In genomic region chr6:44262467-44263356, GRCh38 we compare ENCODE assay signal across 8 cellular contexts. TPM values are rescaled to one million over a fixed set of nuclear protein-coding genes. Genes with fewer than 3 reads are reported as not detected.
DNase-seq lines count a peak whose midpoint lies in the region; ATAC-seq, FAIRE-seq and TF ChIP-seq lines count a peak whose summit lies in the region.

No MANE protein-coding gene starts in this region.

- H3K36me3 ChIP-seq in left ventricle myocardium inferior (peaks cover 9% of the 10 kb centered on the region), right atrium auricular region (no peaks in the 10 kb centered on the region), GM12878 (ENCODE audit: control insufficient read depth in 2 of 2, insufficient read depth in 2 of 2, low read length in 1 of 2) (peaks cover 13 to 21% of the 10 kb centered on the region in 2 experiments)

- peaks cover 40% of the 10 kb centered on the region for H3K4me1 ChIP-seq in left ventricle myocardium inferior
- H3K4me1 ChIP-seq in right atrium auricular region: peaks cover 0 to 32% of the 10 kb centered on the region in 2 donors
- H3K4me1 ChIP-seq in GM12878 (ENCODE audit: control insufficient read depth, insufficient read depth, low read length): peaks cover 69% of the 10 kb centered on the region

- no peak overlapping the region for H3K27ac ChIP-seq in left ventricle myocardium inferior (replicated peaks)
- no peak overlapping the region for H3K27ac ChIP-seq in right atrium auricular region
- peak overlapping the region; percentile 99 for H3K27ac ChIP-seq in GM12878 (ENCODE audit: control insufficient read depth, insufficient read depth)

- no TSS peak for BruUV-seq in GM12878 (replicated peaks; lab: Mats Ljungman, UMichigan)

- intact Hi-C loops in left ventricle myocardium inferior (cut with micrococcal nuclease) (no loop called here), GM12878 (cut with micrococcal nuclease; ENCODE audit: unreplicated experiment) (no loop called here)

- no peaks in the 10 kb centered on the region for H3K9me3 ChIP-seq in left ventricle myocardium inferior (replicated peaks)
- no peaks in the 10 kb centered on the region for H3K9me3 ChIP-seq in right atrium auricular region
- H3K9me3 ChIP-seq in GM12878 (replicated peaks; ENCODE audit: control insufficient read depth, insufficient read depth, low read length): no peaks in the 10 kb centered on the region

- peak overlapping the region; percentile 98 for H3K4me2 ChIP-seq in GM12878 (ENCODE audit: control insufficient read depth, insufficient read depth)

- no peaks in the 10 kb centered on the region for H3K36me3 Mint-ChIP-seq in mesothelial cell of epicardium

- peaks cover 7% of the 10 kb centered on the region for H3K27me3 Mint-ChIP-seq in mesothelial cell of epicardium (ENCODE audit: low read depth)

- POLR2A ChIA-PET in GM12878 (lab: Charles Lee): interaction anchor here (0.5 to 10.7 kb wide), 11 partner anchors 8 to 624 kb away, joined by 3 to 131 read pairs (median 5); partner anchors contain the start of genes HSP90AB1, MYMX, SLC29A1 and VEGFA

- H3K27ac Mint-ChIP-seq in mesothelial cell of epicardium: peak overlapping the region; percentile 39

- peaks cover 31% of the 10 kb centered on the region for H3K4me1 Mint-ChIP-seq in mesothelial cell of epicardium

- no peak for TF ChIP-seq POLR2A in GM12878 (IDR thresholded peaks at IDR 0.05; ENCODE audit: low read depth, low read length)

- TF ChIP-seq RAD21 in GM12878 (IDR thresholded peaks at IDR 0.05; ENCODE audit: insufficient read depth, low read depth, low read length): no peak

- H3K4me3 Mint-ChIP-seq in mesothelial cell of epicardium: peak overlapping the region; percentile 82

- no peak overlapping the region for H2AFZ ChIP-seq in GM12878 (ENCODE audit: control insufficient read depth, low read depth, low read length)

- H3K9me3 Mint-ChIP-seq in mesothelial cell of epicardium: no peaks in the 10 kb centered on the region

- SMC1A ChIA-PET in GM12878 (lab: Charles Lee; ENCODE audit: uncharacterized antibody, unreplicated experiment): interaction anchor here (0.7 to 2.2 kb wide), 8 partner anchors 9 to 167 kb away, joined by 3 to 18 read pairs (median 4); partner anchors contain the start of gene HSP90AB1

- no peaks in the 10 kb centered on the region for H4K20me1 ChIP-seq in GM12878 (ENCODE audit: control insufficient read depth, insufficient read depth)

- no peak for TF ChIP-seq CTCF in left ventricle myocardium inferior (IDR thresholded peaks at IDR 0.05; ENCODE audit: borderline replicate concordance)
- TF ChIP-seq CTCF in right atrium auricular region (IDR thresholded peaks at IDR 0.05): no peak
- no peak for TF ChIP-seq CTCF in GM12878 (IDR thresholded peaks at IDR 0.05 in 2 of 3, conservative IDR thresholded peaks at IDR 0.05 in 1 of 3; ENCODE audit: control insufficient read depth in 2 of 3, extremely low read depth in 1 of 3, insufficient read depth in 1 of 3, low read depth in 3 of 3, low read length in 3 of 3)
- TF ChIP-seq CTCF in mesothelial cell of epicardium (IDR thresholded peaks at IDR 0.05; ENCODE audit: unreplicated experiment): no peak

- H3K4me3 ChIP-seq in left ventricle myocardium inferior: peak overlapping the region; percentile 81
- peak overlapping the region in 1 of 2 donors; percentile 82 for H3K4me3 ChIP-seq in right atrium auricular region
- H3K4me3 ChIP-seq in GM12878: peak overlapping the region; percentile 98

- H3K79me2 ChIP-seq in GM12878 (ENCODE audit: control insufficient read depth, insufficient read depth, low read length): peaks cover 73% of the 10 kb centered on the region

- CTCF ChIA-PET in GM12878 (lab: Yijun Ruan, JAX): interaction anchor here (0.7 to 2.5 kb wide), 16 partner anchors 9 to 492 kb away, joined by 3 to 24 read pairs (median 5); partner anchors contain the start of genes HSP90AB1 and VEGFA

- H3K9ac ChIP-seq in GM12878 (ENCODE audit: control insufficient read depth, insufficient read depth, low read length): peak overlapping the region; percentile 90

- peak; percentile 1; the same call in 2 of the 3 replicates for ATAC-seq in GM12878

- RAD21 ChIA-PET in GM12878 (lab: Charles Lee; ENCODE audit: unreplicated experiment): interaction anchor here (0.6 to 2.2 kb wide), 8 partner anchors 9 to 184 kb away, joined by 3 to 12 read pairs (median 5); partner anchors contain the start of genes HSP90AB1 and SLC29A1

- H3K27me3 ChIP-seq in left ventricle myocardium inferior (ENCODE audit: low read depth): no peaks in the 10 kb centered on the region
- no peaks in the 10 kb centered on the region for H3K27me3 ChIP-seq in right atrium auricular region
- no peaks in the 10 kb centered on the region for H3K27me3 ChIP-seq in GM12878 (replicated peaks in 1 of 2; ENCODE audit: control insufficient read depth in 2 of 2, insufficient read depth in 2 of 2, low read length in 1 of 2)

- FAIRE-seq in GM12878 (lab: Jason Lieb, UNC): no peak

- 2% methylated on average over 7 of the region's 7 CpGs for WGBS in GM12878 (ENCODE audit: insufficient coverage, insufficient replicate concordance, low lambda C conversion rate, missing lambda C conversion rate)

- no peak for TF ChIP-seq EP300 in GM12878 (IDR thresholded peaks at IDR 0.05; ENCODE audit: borderline replicate concordance in 1 of 2, control insufficient read depth in 1 of 2, low read depth in 2 of 2, low read length in 2 of 2)

- in situ Hi-C loops in GM12878 (cut with MboI): no loop called here

- no peak for DNase-seq in left ventricle myocardium inferior
- DNase-seq in right atrium auricular region (ENCODE audit: low spot score): no peak
- DNase-seq in GM12878 (ENCODE audit: low read depth, low spot score): no peak
- no peak for DNase-seq in mesothelial cell of epicardium (ENCODE audit: low spot score in 2 of 2, unreplicated experiment in 2 of 2)
- no peak for DNase-seq in medulla oblongata (ENCODE audit: extremely low spot score)
- no peak for DNase-seq in LoVo (ENCODE audit: low spot score)
- DNase-seq in stimulated activated CD4-positive, alpha-beta T cell treated with anti-CD3 and anti-CD28 coated beads, Interleukin-15, amount 100 ng/mL, for 24 hours: no peak
- DNase-seq in GM19238 (ENCODE audit: insufficient read length, low spot score): no peak

RNA-seq across cellular contexts. Expression of gene NFKBIE, which starts 2.6 kb away (rescaled TPM):
- total RNA-seq in left ventricle myocardium inferior (2.1 TPM), right atrium auricular region (1 to 10 TPM; 3.8 to 8.7 TPM), GM12878 (2014; rRNA removed) (45.1 and 47.0 TPM in 2 replicates), GM12878 (2014; rRNA removed; fragmentation: Illumina TruSeq; extraction: Trizol) (39.5 and 43.2 TPM in 2 replicates), GM12878 (2021) (53.6 and 57.0 TPM in 2 replicates), mesothelial cell of epicardium (8.9 to 9.7 TPM (median 9.2 TPM) in 3 replicates)
- 127 and 202 TPM in 2 replicates for total RNA-seq in GM12878 (2013; cell fraction: nucleolus; rRNA removed)
- 13.6 TPM for polyA plus RNA-seq in GM12878 (2011; ENCODE audit: low read depth)
- polyA plus RNA-seq in GM12878 (2011; rRNA removed) (106 and 126 TPM in 2 replicates), GM12878 (2014; fragmentation: Illumina TruSeq; extraction: Trizol) (34.5 and 38.1 TPM in 2 replicates), GM12878 (2014; fragmentation: Nextera tagmentation; extraction: Ambion mirVana) (10 to 100 TPM; 10.4 to 26.0 TPM), GM12878 (2014; rRNA removed) (52.4 and 60.3 TPM in 2 replicates), GM12878 (2016; fragmentation: Nextera tagmentation; extraction: Ambion mirVana) (10 to 100 TPM; 30.4 to 30.6 TPM)
- 111 and 125 TPM in 2 replicates for polyA plus RNA-seq in GM12878 (2011; cell fraction: cytosol; rRNA removed)
- 154 TPM in 2 replicates for polyA plus RNA-seq in GM12878 (2011; cell fraction: nucleus; rRNA removed)
- polyA plus RNA-seq in GM12878 (2012): 36.7 and 71.2 TPM in 2 replicates
- polyA minus RNA-seq in GM12878 (2011; rRNA and poly(A)+ RNA removed): 61.6 and 113 TPM in 2 replicates
- 36.5 and 58.5 TPM in 2 replicates for polyA minus RNA-seq in GM12878 (2011; cell fraction: cytosol; rRNA and poly(A)+ RNA removed)
- 67.9 and 93.8 TPM in 2 replicates for polyA minus RNA-seq in GM12878 (2011; cell fraction: nucleus; rRNA and poly(A)+ RNA removed)

RNA-seq across cellular contexts. Expression of gene SLC35B2, which starts 5.4 kb away (rescaled TPM):
- 20.2 TPM for total RNA-seq in left ventricle myocardium inferior
- total RNA-seq in right atrium auricular region: 10 to 100 TPM; 23.0 to 23.7 TPM
- 34.4 and 37.1 TPM in 2 replicates for total RNA-seq in GM12878 (2013; cell fraction: nucleolus; rRNA removed)
- 34.1 and 35.1 TPM in 2 replicates for total RNA-seq in GM12878 (2014; rRNA removed)
- total RNA-seq in GM12878 (2014; rRNA removed; fragmentation: Illumina TruSeq; extraction: Trizol): 24.3 and 25.1 TPM in 2 replicates
- total RNA-seq in GM12878 (2021): 33.5 and 35.8 TPM in 2 replicates
- 23.1 TPM for polyA plus RNA-seq in GM12878 (2011; ENCODE audit: low read depth)
- 19.7 and 32.2 TPM in 2 replicates for polyA plus RNA-seq in GM12878 (2011; rRNA removed)
- 48.8 and 53.9 TPM in 2 replicates for polyA plus RNA-seq in GM12878 (2011; cell fraction: cytosol; rRNA removed)
- polyA plus RNA-seq in GM12878 (2011; cell fraction: nucleus; rRNA removed): 89.8 and 144 TPM in 2 replicates
- polyA plus RNA-seq in GM12878 (2012): 38.5 and 38.9 TPM in 2 replicates
- 23.9 and 35.2 TPM in 2 replicates for polyA plus RNA-seq in GM12878 (2014; fragmentation: Illumina TruSeq; extraction: Trizol)
- polyA plus RNA-seq in GM12878 (2014; fragmentation: Nextera tagmentation; extraction: Ambion mirVana): 10 to 100 TPM; 11.3 to 14.9 TPM
- 45.2 and 45.4 TPM in 2 replicates for polyA plus RNA-seq in GM12878 (2014; rRNA removed)
- 10 to 100 TPM; 39.5 to 40.8 TPM for polyA plus RNA-seq in GM12878 (2016; fragmentation: Nextera tagmentation; extraction: Ambion mirVana)
- 17.3 and 33.3 TPM in 2 replicates for polyA minus RNA-seq in GM12878 (2011; rRNA and poly(A)+ RNA removed)
- 5.2 and 7.0 TPM in 2 replicates for polyA minus RNA-seq in GM12878 (2011; cell fraction: cytosol; rRNA and poly(A)+ RNA removed)
- 19.7 and 27.3 TPM in 2 replicates for polyA minus RNA-seq in GM12878 (2011; cell fraction: nucleus; rRNA and poly(A)+ RNA removed)
- total RNA-seq in mesothelial cell of epicardium: 33.4 to 38.2 TPM (median 37.1 TPM) in 3 replicates

RNA-seq across cellular contexts. Expression of gene TMEM151B, which starts 7.5 kb away (rescaled TPM):
- total RNA-seq in left ventricle myocardium inferior: not detected
- 1 to 10 TPM in 1 of 2 donors, under 1 TPM in 1; 0.11 to 2.6 TPM for total RNA-seq in right atrium auricular region
- 0.29 and 0.52 TPM in 2 replicates for total RNA-seq in GM12878 (2013; cell fraction: nucleolus; rRNA removed)
- total RNA-seq in GM12878 (2014; rRNA removed): under 0.01 TPM in 1 of 2 replicates, not detected in the other
- not detected in 2 replicates for total RNA-seq in GM12878 (2014; rRNA removed; fragmentation: Illumina TruSeq; extraction: Trizol)
- total RNA-seq in GM12878 (2021): not detected in 2 replicates
- not detected for polyA plus RNA-seq in GM12878 (2011; ENCODE audit: low read depth)
- 0.13 and 0.19 TPM in 2 replicates for polyA plus RNA-seq in GM12878 (2011; rRNA removed)
- polyA plus RNA-seq in GM12878 (2011; cell fraction: cytosol; rRNA removed): 0.18 and 0.22 TPM in 2 replicates
- polyA plus RNA-seq in GM12878 (2011; cell fraction: nucleus; rRNA removed): 1.4 and 1.6 TPM in 2 replicates
- 0.46 and 0.68 TPM in 2 replicates for polyA plus RNA-seq in GM12878 (2012)
- polyA plus RNA-seq in GM12878 (2014; fragmentation: Illumina TruSeq; extraction: Trizol): 0.04 TPM in 1 of 2 replicates, not detected in the other
- polyA plus RNA-seq in GM12878 (2014; fragmentation: Nextera tagmentation; extraction: Ambion mirVana): not detected
- 0.01 and 0.08 TPM in 2 replicates for polyA plus RNA-seq in GM12878 (2014; rRNA removed)
- polyA plus RNA-seq in GM12878 (2016; fragmentation: Nextera tagmentation; extraction: Ambion mirVana): under 1 TPM in 1 of 2 experiments, not detected in 1; 0.05 TPM
- polyA minus RNA-seq in GM12878 (2011; rRNA and poly(A)+ RNA removed): 0.07 and 0.41 TPM in 2 replicates
- not detected in 2 replicates for polyA minus RNA-seq in GM12878 (2011; cell fraction: cytosol; rRNA and poly(A)+ RNA removed)
- polyA minus RNA-seq in GM12878 (2011; cell fraction: nucleus; rRNA and poly(A)+ RNA removed): 0.36 and 0.86 TPM in 2 replicates
- 0.45 to 0.80 TPM (median 0.56 TPM) in 3 replicates for total RNA-seq in mesothelial cell of epicardium

RNA-seq across cellular contexts. Expression of gene HSP90AB1, which starts 15.8 kb away (rescaled TPM):
- 786 TPM for total RNA-seq in left ventricle myocardium inferior
- 100 to 1,000 TPM; 716 to 772 TPM for total RNA-seq in right atrium auricular region
- total RNA-seq in GM12878 (2013; cell fraction: nucleolus; rRNA removed): 295 and 318 TPM in 2 replicates
- 1,125 and 1,245 TPM in 2 replicates for total RNA-seq in GM12878 (2014; rRNA removed)
- 1,212 and 1,260 TPM in 2 replicates for total RNA-seq in GM12878 (2014; rRNA removed; fragmentation: Illumina TruSeq; extraction: Trizol)
- 1,166 and 1,167 TPM in 2 replicates for total RNA-seq in GM12878 (2021)
- 830 TPM for polyA plus RNA-seq in GM12878 (2011; ENCODE audit: low read depth)
- 1,290 and 1,505 TPM in 2 replicates for polyA plus RNA-seq in GM12878 (2011; rRNA removed)
- 1,040 and 1,248 TPM in 2 replicates for polyA plus RNA-seq in GM12878 (2011; cell fraction: cytosol; rRNA removed)
- 565 and 804 TPM in 2 replicates for polyA plus RNA-seq in GM12878 (2011; cell fraction: nucleus; rRNA removed)
- polyA plus RNA-seq in GM12878 (2012): 750 and 926 TPM in 2 replicates
- 1,676 and 1,846 TPM in 2 replicates for polyA plus RNA-seq in GM12878 (2014; fragmentation: Illumina TruSeq; extraction: Trizol)
- 1,000 to 10,000 TPM; 1,089 to 1,682 TPM for polyA plus RNA-seq in GM12878 (2014; fragmentation: Nextera tagmentation; extraction: Ambion mirVana)
- polyA plus RNA-seq in GM12878 (2014; rRNA removed): 960 and 988 TPM in 2 replicates
- 1,000 to 10,000 TPM; 1,078 to 1,109 TPM for polyA plus RNA-seq in GM12878 (2016; fragmentation: Nextera tagmentation; extraction: Ambion mirVana)
- 1,120 and 1,147 TPM in 2 replicates for polyA minus RNA-seq in GM12878 (2011; rRNA and poly(A)+ RNA removed)
- 408 and 462 TPM in 2 replicates for polyA minus RNA-seq in GM12878 (2011; cell fraction: cytosol; rRNA and poly(A)+ RNA removed)
- polyA minus RNA-seq in GM12878 (2011; cell fraction: nucleus; rRNA and poly(A)+ RNA removed): 114 and 165 TPM in 2 replicates
- total RNA-seq in mesothelial cell of epicardium: 992 to 1,038 TPM (median 1,015 TPM) in 3 replicates

RNA-seq across cellular contexts. Expression of gene SLC29A1, which starts 39.3 kb away (rescaled TPM):
- total RNA-seq in left ventricle myocardium inferior (154 TPM), right atrium auricular region (100 to 1,000 TPM; 105 to 256 TPM), GM12878 (2014; rRNA removed) (54.7 and 63.9 TPM in 2 replicates), GM12878 (2014; rRNA removed; fragmentation: Illumina TruSeq; extraction: Trizol) (33.2 and 34.6 TPM in 2 replicates), GM12878 (2021) (71.7 and 79.5 TPM in 2 replicates), mesothelial cell of epicardium (13.2 to 13.9 TPM (median 13.9 TPM) in 3 replicates)
- 127 and 138 TPM in 2 replicates for total RNA-seq in GM12878 (2013; cell fraction: nucleolus; rRNA removed)
- polyA plus RNA-seq in GM12878 (2011; ENCODE audit: low read depth): 29.0 TPM
- polyA plus RNA-seq in GM12878 (2011; rRNA removed) (64.1 and 132 TPM in 2 replicates), GM12878 (2014; fragmentation: Illumina TruSeq; extraction: Trizol) (64.8 and 111 TPM in 2 replicates), GM12878 (2014; fragmentation: Nextera tagmentation; extraction: Ambion mirVana) (10 to 100 TPM in 1 of 2 experiments, 1 to 10 TPM in 1; 10.0 to 15.7 TPM), GM12878 (2014; rRNA removed) (120 and 121 TPM in 2 replicates), GM12878 (2016; fragmentation: Nextera tagmentation; extraction: Ambion mirVana) (100 to 1,000 TPM; 107 to 111 TPM)
- polyA plus RNA-seq in GM12878 (2011; cell fraction: cytosol; rRNA removed): 183 and 202 TPM in 2 replicates
- 406 and 468 TPM in 2 replicates for polyA plus RNA-seq in GM12878 (2011; cell fraction: nucleus; rRNA removed)
- 48.6 and 53.5 TPM in 2 replicates for polyA plus RNA-seq in GM12878 (2012)
- polyA minus RNA-seq in GM12878 (2011; rRNA and poly(A)+ RNA removed): 158 and 166 TPM in 2 replicates
- 37.8 and 38.3 TPM in 2 replicates for polyA minus RNA-seq in GM12878 (2011; cell fraction: cytosol; rRNA and poly(A)+ RNA removed)
- polyA minus RNA-seq in GM12878 (2011; cell fraction: nucleus; rRNA and poly(A)+ RNA removed): 58.9 and 105 TPM in 2 replicates
